Comparison of ENCODE assay signal across 8 cellular contexts in genomic region chr3:122678496-122678895, GRCh38. TPM values are rescaled to one million over a fixed set of nuclear protein-coding genes. Genes with fewer than 3 reads are reported as not detected.
DNase-seq lines count a peak whose midpoint lies in the region; ATAC-seq and TF ChIP-seq lines count a peak whose summit lies in the region.

No MANE protein-coding gene starts in this region.

- H3K4me1 ChIP-seq in ascending aorta (peaks cover 0 to 23% of the 10 kb centered on the region in 2 donors), mucosa of stomach (ENCODE audit: control insufficient read depth, insufficient read depth, low read length) (peaks cover 20% of the 10 kb centered on the region), HAP-1 (peaks cover 13% of the 10 kb centered on the region)

- H3K36me3 ChIP-seq in ascending aorta: no peaks in the 10 kb centered on the region
- H3K36me3 ChIP-seq in mucosa of stomach (ENCODE audit: control insufficient read depth, insufficient read depth, low read length): no peaks in the 10 kb centered on the region
- no peaks in the 10 kb centered on the region for H3K36me3 ChIP-seq in HAP-1 (replicated peaks)

- no peak for TF ChIP-seq CTCF in ascending aorta (IDR thresholded peaks at IDR 0.05)

- intact Hi-C loops in Right ventricle myocardium inferior (cut with DNase I) (loop anchor here (5.0 to 10.0 kb wide), 2 partner anchors 221 to 1134 kb away; partner anchors contain the start of gene POLQ), left cardiac atrium (cut with DNase I) (loop anchor here (2.0 to 10.0 kb wide), 4 partner anchors 116 to 286 kb away; partner anchors contain the start of genes DTX3L (in 1 of the 2) and PARP9 (in 1 of the 2)), ascending aorta (cut with DNase I) (loop anchor here (2.0 kb wide), 2 partner anchors 286 to 1132 kb away; no protein-coding TSS in a partner anchor)

- peak overlapping the region; percentile 98 for H3K27ac ChIP-seq in ascending aorta

- H3K27me3 ChIP-seq in ascending aorta (no peaks in the 10 kb centered on the region), mucosa of stomach (ENCODE audit: control insufficient read depth, insufficient read depth, low read length) (no peaks in the 10 kb centered on the region), HAP-1 (ENCODE audit: low read depth) (no peaks in the 10 kb centered on the region)

- H3K9ac ChIP-seq in mucosa of stomach (ENCODE audit: low read length): peak overlapping the region; percentile 95

- H3K9me3 ChIP-seq in ascending aorta (no peaks in the 10 kb centered on the region), mucosa of stomach (ENCODE audit: control insufficient read depth, low read length) (no peaks in the 10 kb centered on the region), HAP-1 (no peaks in the 10 kb centered on the region)

- H3K4me3 ChIP-seq in ascending aorta: peak overlapping the region in 1 of 2 donors; percentile 90
- no peak overlapping the region for H3K4me3 ChIP-seq in mucosa of stomach (ENCODE audit: low read length)
- no peak overlapping the region for H3K4me3 ChIP-seq in HAP-1

- DNase-seq in Right ventricle myocardium inferior (ENCODE audit: missing footprints) (peak; percentile 56), left cardiac atrium (no peak), ascending aorta (ENCODE audit: low spot score in 2 of 2) (no peak), DMS153 treated with DMSO at 0.1 percent for 48 hours (lab: John Stamatoyannopoulos, UW; ENCODE audit: unreplicated experiment) (no peak), HAP-1 (ENCODE audit: low spot score in 2 of 2) (no peak)

- in situ Hi-C loops in HAP-1 (cut with MboI; ENCODE audit: low sequenced_read_pairs): loop anchor here (5.0 kb wide), 1 partner anchor 121 kb away; no protein-coding TSS in a partner anchor

- ATAC-seq in Right ventricle myocardium inferior (no peak), left cardiac atrium (no peak), GM19395 (IDR thresholded peaks at IDR 0.05; ENCODE audit: unreplicated experiment) (no peak), HG03457 (IDR thresholded peaks at IDR 0.05; ENCODE audit: unreplicated experiment) (no peak)

RNA-seq across cellular contexts. Expression of gene PARP14, which starts 2.1 kb away (rescaled TPM):
- total RNA-seq in Right ventricle myocardium inferior (12.0 TPM), left cardiac atrium (10 to 100 TPM; 16.4 to 23.4 TPM), ascending aorta (58.8 TPM)
